9 cellular contexts compared by ENCODE assay signal in genomic region chr13:80084086-80084676, GRCh38.
DNase-seq lines count a peak whose midpoint lies in the region; ATAC-seq and TF ChIP-seq lines count a peak whose summit lies in the region.
"Had no signal": no experiment of that assay in that cellular context is flagged by ENCODE, and none has a peak within 500 bp of the region (broad histone marks: within the 10 kb centered on the region; RNA-seq: fewer than 3 reads in every experiment).

No MANE protein-coding gene starts in this region.

- H3K27me3 ChIP-seq in A673 (replicated peaks; ENCODE audit: insufficient read depth, low read depth, low read length, poor library complexity) (no peaks in the 10 kb centered on the region), HUES48 (ENCODE audit: control insufficient read depth, insufficient read depth, low read length) (no peaks in the 10 kb centered on the region), ascending aorta (no peaks in the 10 kb centered on the region), prostate gland (replicated peaks; ENCODE audit: insufficient read depth) (no peaks in the 10 kb centered on the region)

- H3K4me1 ChIP-seq in A673 (ENCODE audit: insufficient read depth, low read length, poor library complexity, severe bottlenecking) (peaks cover 28% of the 10 kb centered on the region), HUES48 (ENCODE audit: control insufficient read depth, insufficient read depth, low read length) (peaks cover 21% of the 10 kb centered on the region; the same call in 1 of the 2 replicates), ascending aorta (peaks cover 0 to 4% of the 10 kb centered on the region in 2 donors), prostate gland (replicated peaks) (no peaks in the 10 kb centered on the region)

- TF ChIP-seq POLR2A in prostate gland (IDR thresholded peaks at IDR 0.05): no peak

- H3K36me3 ChIP-seq in A673 (ENCODE audit: insufficient read depth, low read length, poor library complexity, severe bottlenecking): no peaks in the 10 kb centered on the region
- no peaks in the 10 kb centered on the region for H3K36me3 ChIP-seq in HUES48 (ENCODE audit: control insufficient read depth, insufficient read depth, low read length)
- H3K36me3 ChIP-seq in ascending aorta: no peaks in the 10 kb centered on the region
- no peaks in the 10 kb centered on the region for H3K36me3 ChIP-seq in prostate gland

- H3K9ac ChIP-seq in HUES48 (ENCODE audit: low read depth, low read length): no peak overlapping the region

- no TSS peak for BruUV-seq in A673 (replicated peaks; lab: Mats Ljungman, UMichigan)

- TF ChIP-seq CTCF in A673 (conservative IDR thresholded peaks at IDR 0.05; ENCODE audit: low read depth, low read length) (no peak), ascending aorta (IDR thresholded peaks at IDR 0.05) (no peak), prostate gland (IDR thresholded peaks at IDR 0.05) (no peak)

- peak; percentile 86 for DNase-seq in A673 (ENCODE audit: low spot score)
- DNase-seq in ascending aorta (ENCODE audit: low spot score in 2 of 2): no peak
- peak; percentile 37 for DNase-seq in iPS-NIHi7 (ENCODE audit: extremely low spot score)
- DNase-seq in HuH-7.5 (ENCODE audit: low spot score): no peak
- DNase-seq in prostate gland (ENCODE audit: low spot score): no peak
- DNase-seq: activated CD4-positive, alpha-beta memory T cell treated with anti-CD3 and anti-CD28 coated beads, Interleukin-2, amount 10 ng/mL, durations not matched to agents 7 days and 5 days had no signal

- ATAC-seq in HG03342 (IDR thresholded peaks at IDR 0.05; ENCODE audit: unreplicated experiment) (no peak), HG03457 (IDR thresholded peaks at IDR 0.05; ENCODE audit: unreplicated experiment) (no peak)

- H3K27ac ChIP-seq in A673 (ENCODE audit: low read depth, low read length, poor library complexity, severe bottlenecking): no peak overlapping the region
- peak overlapping the region; percentile 77 for H3K27ac ChIP-seq in HUES48 (ENCODE audit: low read depth, low read length)
- H3K27ac ChIP-seq in ascending aorta: peak overlapping the region; percentile 39 to 51
- no peak overlapping the region for H3K27ac ChIP-seq in prostate gland

- intact Hi-C loops in A673 (cut with micrococcal nuclease; ENCODE audit: unreplicated experiment): loop anchor here (2.0 to 5.0 kb wide), 4 partner anchors 163 to 281 kb away; no protein-coding TSS in a partner anchor
- intact Hi-C loops in ascending aorta (cut with DNase I): loop anchor here (1.0 to 5.0 kb wide), 2 partner anchors 37 to 48 kb away; no protein-coding TSS in a partner anchor
- intact Hi-C loops in prostate gland (cut with DNase I): no loop called here

- H3K4me3 ChIP-seq in A673 (ENCODE audit: low read depth, low read length, poor library complexity, severe bottlenecking): no peak overlapping the region
- no peak overlapping the region for H3K4me3 ChIP-seq in HUES48 (ENCODE audit: low read depth, low read length)
- peak overlapping the region in 1 of 2 donors; percentile 15 for H3K4me3 ChIP-seq in ascending aorta
- no peak overlapping the region for H3K4me3 ChIP-seq in prostate gland

- POLR2A ChIA-PET in A673 (lab: Charles Lee; ENCODE audit: low non-redundant PET): no interaction called here

- 6% methylated on average over 2 of the region's 2 CpGs for WGBS in prostate gland

- H3K9me3 ChIP-seq in A673 (ENCODE audit: low read depth, low read length, poor library complexity, severe bottlenecking): no peaks in the 10 kb centered on the region
- H3K9me3 ChIP-seq in HUES48 (ENCODE audit: control insufficient read depth, insufficient read depth, low read length): no peaks in the 10 kb centered on the region
- H3K9me3 ChIP-seq in ascending aorta: no peaks in the 10 kb centered on the region
- H3K9me3 ChIP-seq in prostate gland: no peaks in the 10 kb centered on the region

- CTCF ChIA-PET in A673 (lab: Charles Lee): no interaction called here

Comparison
In these comparisons a context has a peak if more than half of its experiments do, and no peak if none do; other contexts are left out.
1. DNase-seq: peak in A673 (single experiment) and iPS-NIHi7 (single experiment); none in ascending aorta (0 of 2), HuH-7.5 (single experiment) and prostate gland (single experiment).
2. H3K27ac ChIP-seq: peak in HUES48 (single experiment) and ascending aorta (2 of 2); none in A673 (single experiment) and prostate gland (0 of 2).